Comparison of ENCODE assay signal across 20 cellular contexts in the genomic region with DNA sequence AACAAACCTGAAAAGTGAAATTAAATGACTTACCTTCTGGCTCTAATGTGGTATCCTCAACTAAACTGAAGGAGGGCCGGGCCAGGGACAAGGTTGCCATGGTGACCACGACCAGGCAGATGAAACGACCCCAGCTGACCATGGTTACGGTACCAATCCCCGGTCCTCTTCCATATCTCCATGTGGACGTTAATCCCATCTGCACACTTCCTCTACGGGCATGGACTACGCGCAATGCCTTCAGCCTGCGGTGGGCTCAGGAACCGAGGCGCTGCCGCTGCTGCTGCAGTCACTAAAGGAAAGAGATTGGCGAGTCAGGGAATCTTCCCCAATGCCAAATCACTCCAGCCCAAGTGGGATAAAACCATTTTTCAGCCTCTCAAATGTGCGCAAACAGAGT. TPM values are rescaled to one million over a fixed set of nuclear protein-coding genes. Genes with fewer than 3 reads are reported as not detected.
A peak's percentile ranks its signal among the peaks of the same experiment; 100 is the strongest.
DNase-seq lines count a peak whose midpoint lies in the region; ATAC-seq and TF ChIP-seq lines count a peak whose summit lies in the region.
"Had no signal": no experiment of that assay in that cellular context is flagged by ENCODE, and none has a peak within 500 bp of the region (broad histone marks: within the 10 kb centered on the region; RNA-seq: fewer than 3 reads in every experiment).

No MANE protein-coding gene starts in this region.

- H3K27ac ChIP-seq in HUES48 (ENCODE audit: low read depth, low read length) (no peak overlapping the region), iPS-18a (ENCODE audit: low read length) (no peak overlapping the region), rectal smooth muscle tissue (ENCODE audit: low read depth, low read length) (peak overlapping the region; percentile 81)

- peaks cover 0 to 4% (median 0%) of the 10 kb centered on the region in 5 experiments for H3K9me3 Mint-ChIP-seq in brain
- H3K9me3 Mint-ChIP-seq: CD4-positive, alpha-beta T cell; nephron had no signal

- no peaks in the 10 kb centered on the region for H3K27me3 ChIP-seq in HUES48 (ENCODE audit: control insufficient read depth, insufficient read depth, low read length)
- H3K27me3 ChIP-seq in iPS-18a (ENCODE audit: control insufficient read depth, insufficient read depth, low read length) = peaks cover 4% of the 10 kb centered on the region
- no peaks in the 10 kb centered on the region for H3K27me3 ChIP-seq in rectal smooth muscle tissue (ENCODE audit: control insufficient read depth, insufficient read depth, low read length)

- H3K9ac ChIP-seq in HUES48 (ENCODE audit: low read depth, low read length) (no peak overlapping the region), iPS-18a (ENCODE audit: low read length) (no peak overlapping the region), rectal smooth muscle tissue (ENCODE audit: low read length) (no peak overlapping the region)

- DNase-seq in NCI-H1105 treated with DMSO at 0.1 percent for 48 hours (lab: John Stamatoyannopoulos, UW) (no peak), DMS153 (lab: John Stamatoyannopoulos, UW) (no peak), NCI-H146 (lab: John Stamatoyannopoulos, UW) (no peak)
- DNase-seq: activated CD4-positive, alpha-beta T cell treated with anti-CD3 and anti-CD28 coated beads for 48 hours; activated effector memory CD4-positive, alpha-beta T cell treated with Interleukin-2 at 50 U/mL for 16 hours; CD4-positive, alpha-beta T cell; DMS53; effector memory CD4-positive, alpha-beta T cell; mesendoderm; NCI-H1930; stimulated activated CD4-positive, alpha-beta T cell treated with anti-CD3 and anti-CD28 coated beads, Interleukin-12 subunit alpha, Interleukin-12 subunit beta, amount 100 ng/mL, for 4 hours; stimulated activated CD8-positive, alpha-beta memory T cell treated with anti-CD3 and anti-CD28 coated beads, Interleukin-4, amount 100 ng/mL, for 48 hours had no signal

- peaks cover 19% of the 10 kb centered on the region for H3K27me3 Mint-ChIP-seq in brain

- ATAC-seq in HG02642 (IDR thresholded peaks at IDR 0.05; ENCODE audit: poor library complexity, unreplicated experiment) = no peak
- ATAC-seq: HCT116 had no signal

- no peak for TF ChIP-seq CTCF in brain (conservative IDR thresholded peaks at IDR 0.05)

- H3K36me3 ChIP-seq in HUES48 (ENCODE audit: control insufficient read depth, insufficient read depth, low read length) (peaks cover 51% of the 10 kb centered on the region), iPS-18a (ENCODE audit: control insufficient read depth, low read depth, low read length) (peaks cover 50% of the 10 kb centered on the region), rectal smooth muscle tissue (ENCODE audit: control insufficient read depth, insufficient read depth, low read length) (no peaks in the 10 kb centered on the region)

- H3K4me1 Mint-ChIP-seq in brain = peaks cover 84% of the 10 kb centered on the region

- peaks cover 38% of the 10 kb centered on the region for H3K36me3 Mint-ChIP-seq in brain
- H3K36me3 Mint-ChIP-seq: IgD-negative memory B cell had no signal

- H3K4me3 Mint-ChIP-seq in brain = peak overlapping the region; percentile 91 to 99 (median 98)
- H3K4me3 Mint-ChIP-seq: CD4-positive, alpha-beta T cell; IgD-negative memory B cell had no signal

- H3K4me1 ChIP-seq in HUES48 (ENCODE audit: control insufficient read depth, insufficient read depth, low read length) = peaks cover 69% of the 10 kb centered on the region
- H3K4me1 ChIP-seq in iPS-18a (ENCODE audit: control insufficient read depth, low read depth, low read length) = peaks cover 65% of the 10 kb centered on the region
- H3K4me1 ChIP-seq in rectal smooth muscle tissue (ENCODE audit: control insufficient read depth, insufficient read depth, low read length) = peaks cover 17% of the 10 kb centered on the region

- H3K4me3 ChIP-seq in HUES48 (ENCODE audit: low read depth, low read length) = 0 out of 2 replicates have a peak overlapping the region, but pooled peaks have one; percentile 63
- peak overlapping the region; percentile 89 for H3K4me3 ChIP-seq in iPS-18a (ENCODE audit: low read length)
- peak overlapping the region; percentile 50 for H3K4me3 ChIP-seq in rectal smooth muscle tissue (ENCODE audit: low read length)

- H3K27ac Mint-ChIP-seq in brain = peak overlapping the region in 4 of 5 experiments; percentile 66 to 97 (median 96)
- H3K27ac Mint-ChIP-seq: CD4-positive, alpha-beta T cell; IgD-negative memory B cell had no signal

- no peaks in the 10 kb centered on the region for H3K9me3 ChIP-seq in HUES48 (ENCODE audit: control insufficient read depth, insufficient read depth, low read length)
- H3K9me3 ChIP-seq in iPS-18a (ENCODE audit: control insufficient read depth, low read depth, low read length) = no peaks in the 10 kb centered on the region

RNA-seq across cellular contexts. Expression of gene FGFR2, which starts 4.6 kb away (rescaled TPM):
- 88.5 TPM for polyA plus RNA-seq in brain (ENCODE audit: insufficient read depth, low read depth, low replicate concordance)
- polyA plus RNA-seq: IgD-negative memory B cell had no signal
